Comparison of ENCODE assay signal across 24 cellular contexts in the genomic region with DNA sequence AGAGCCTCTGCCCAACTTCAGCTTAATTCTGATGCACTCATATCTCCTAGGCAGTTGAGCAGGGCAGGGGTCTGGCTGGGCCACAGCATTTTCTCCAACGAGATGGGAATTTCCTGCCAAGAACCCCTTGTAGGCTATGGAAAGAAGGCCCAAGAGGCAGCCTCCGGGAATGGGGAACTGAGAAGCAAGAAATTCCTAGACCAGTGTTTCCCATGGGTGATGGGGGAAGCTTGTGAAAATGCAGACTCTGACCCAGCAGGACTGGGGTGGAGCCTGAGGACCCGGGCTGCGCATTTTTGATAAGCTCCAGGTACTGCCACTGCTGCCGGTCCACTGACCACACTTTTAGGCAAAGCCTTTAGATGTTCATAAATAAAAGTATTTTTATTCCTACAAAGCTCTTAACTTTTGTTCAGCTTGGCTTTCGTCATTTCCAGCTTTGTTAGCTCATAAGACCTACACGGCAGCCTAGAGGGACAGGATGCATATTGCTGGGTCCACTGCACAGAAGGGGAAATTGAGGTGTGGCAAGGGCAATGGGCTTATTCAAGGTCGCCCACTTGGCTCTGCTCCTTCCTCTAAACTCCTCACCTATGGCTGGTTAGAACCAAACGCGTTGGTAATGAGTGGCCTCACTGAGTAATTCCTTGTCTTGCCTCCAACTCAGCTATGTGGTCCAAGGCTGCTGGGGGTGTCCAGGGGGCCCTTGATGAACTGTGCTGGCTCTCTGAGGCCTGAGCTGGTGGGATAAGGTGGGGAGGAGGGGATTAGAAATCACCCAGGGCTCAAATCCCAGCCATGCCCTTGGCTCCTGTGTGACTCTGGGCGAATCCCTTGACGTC. TPM values are rescaled to one million over a fixed set of nuclear protein-coding genes. Genes with fewer than 3 reads are reported as not detected.
A peak's percentile ranks its signal among the peaks of the same experiment; 100 is the strongest.
DNase-seq lines count a peak whose midpoint lies in the region; ATAC-seq and TF ChIP-seq lines count a peak whose summit lies in the region.
"Had no signal": no experiment of that assay in that cellular context is flagged by ENCODE, and none has a peak within 500 bp of the region (broad histone marks: within the 10 kb centered on the region; RNA-seq: fewer than 3 reads in every experiment).

No MANE protein-coding gene starts in this region.

- no peak overlapping the region for H3K4me3 Mint-ChIP-seq in stimulated activated naive B cell treated with anti-CD40 and anti-IgM and Interleukin-4, amounts not matched to agents 10 μg/mL and 1 μg/mL and 100 μg/mL, for 72 hours
- H3K4me3 Mint-ChIP-seq: neural progenitor cell; T-helper 1 cell treated with Interleukin-12 subunit alpha and Interleukin-12 subunit beta and Interleukin-4 antibody, amounts not matched to agents 30 μg/mL and 1 μg/mL, for 36 hours had no signal

- H3K18ac ChIP-seq in mesenchymal stem cell (ENCODE audit: low read depth in 1 of 2, low read length in 2 of 2): no peak overlapping the region

- 93% methylated on average over 12 of the region's 12 CpGs for WGBS in mesenchymal stem cell
- WGBS in spleen, 5 donors: 63 to 76% (median 68%) methylated on average over 12 of the region's 12 CpGs

- peak overlapping the region in 1 of 2 experiments; percentile 16 for H3K4ac ChIP-seq in mesenchymal stem cell (ENCODE audit: low read depth in 1 of 2, low read length in 2 of 2)

- no peak overlapping the region for H3K14ac ChIP-seq in mesenchymal stem cell (ENCODE audit: low read length in 2 of 2)

- H4K8ac ChIP-seq in mesenchymal stem cell (ENCODE audit: low read length): no peak overlapping the region

- no peaks in the 10 kb centered on the region for H3K9me3 Mint-ChIP-seq in stimulated activated naive B cell treated with anti-CD40 and anti-IgM and Interleukin-4, amounts not matched to agents 10 μg/mL and 1 μg/mL and 100 μg/mL, for 72 hours
- H3K9me3 Mint-ChIP-seq: activated naive CD4-positive, alpha-beta T cell treated with anti-CD3 and anti-CD28 coated beads, Interleukin-2, amount 50 U/mL, for 72 hours; activated T-helper 2 cell treated with anti-CD3 and anti-CD28 coated beads, Interferon-gamma antibody, Interleukin-2, Interleukin-4, amounts not matched to agents 10 μg/mL and 5 μg/mL and 100 μg/mL, durations not matched to agents 14 hours and 24 hours and 36 hours; neural progenitor cell; T-helper 1 cell treated with Interleukin-12 subunit alpha and Interleukin-12 subunit beta and Interleukin-4 antibody, amounts not matched to agents 30 μg/mL and 1 μg/mL, for 36 hours had no signal

- no peak for TF ChIP-seq POLR2A in spleen (IDR thresholded peaks at IDR 0.05)

- H3K27me3 ChIP-seq in mesenchymal stem cell (ENCODE audit: control insufficient read depth in 1 of 2, insufficient read depth in 1 of 2, low read length in 2 of 2): no peaks in the 10 kb centered on the region
- no peaks in the 10 kb centered on the region for H3K27me3 ChIP-seq in spleen (replicated peaks in 1 of 7)
- no peaks in the 10 kb centered on the region for H3K27me3 ChIP-seq in MM.1S (replicated peaks; ENCODE audit: insufficient read depth, low read length)
- H3K27me3 ChIP-seq: ascending aorta, neural progenitor cell, upper lobe of left lung had no signal

- H2BK15ac ChIP-seq in mesenchymal stem cell (ENCODE audit: low read depth, poor library complexity, severe bottlenecking): no peak overlapping the region

- no peak overlapping the region for H2AK5ac ChIP-seq in mesenchymal stem cell (ENCODE audit: low read length, severe bottlenecking)

- no peak overlapping the region for H3K23ac ChIP-seq in mesenchymal stem cell (ENCODE audit: low read length in 2 of 2)

- H3K4me2 ChIP-seq in mesenchymal stem cell (ENCODE audit: low read length, poor library complexity, severe bottlenecking): no peak overlapping the region
- H3K4me2 ChIP-seq in MM.1S (ENCODE audit: low read depth, low read length): no peak overlapping the region
- H3K4me2 ChIP-seq: neural progenitor cell, SK-N-SH had no signal

- H3K27ac Mint-ChIP-seq in stimulated activated naive B cell treated with anti-CD40 and anti-IgM and Interleukin-4, amounts not matched to agents 10 μg/mL and 1 μg/mL and 100 μg/mL, for 72 hours: no peak overlapping the region
- H3K27ac Mint-ChIP-seq: activated naive CD4-positive, alpha-beta T cell treated with anti-CD3 and anti-CD28 coated beads, Interleukin-2, amount 50 U/mL, for 72 hours; activated T-helper 2 cell treated with anti-CD3 and anti-CD28 coated beads, Interferon-gamma antibody, Interleukin-2, Interleukin-4, amounts not matched to agents 10 μg/mL and 5 μg/mL and 100 μg/mL, durations not matched to agents 14 hours and 24 hours and 36 hours; neural progenitor cell; T-helper 1 cell treated with Interleukin-12 subunit alpha and Interleukin-12 subunit beta and Interleukin-4 antibody, amounts not matched to agents 30 μg/mL and 1 μg/mL, for 36 hours had no signal

- H2BK12ac ChIP-seq in mesenchymal stem cell (ENCODE audit: low read length in 2 of 2): no peak overlapping the region

- peaks cover 11 to 18% of the 10 kb centered on the region in 2 donors for H3K4me1 Mint-ChIP-seq in stimulated activated naive B cell treated with anti-CD40 and anti-IgM and Interleukin-4, amounts not matched to agents 10 μg/mL and 1 μg/mL and 100 μg/mL, for 72 hours

- no peaks in the 10 kb centered on the region for H3K36me3 Mint-ChIP-seq in stimulated activated naive B cell treated with anti-CD40 and anti-IgM and Interleukin-4, amounts not matched to agents 10 μg/mL and 1 μg/mL and 100 μg/mL, for 72 hours
- H3K36me3 Mint-ChIP-seq: activated naive CD4-positive, alpha-beta T cell treated with anti-CD3 and anti-CD28 coated beads, Interleukin-2, amount 50 U/mL, for 72 hours; neural progenitor cell had no signal

- no peaks in the 10 kb centered on the region for H4K20me1 ChIP-seq in MM.1S (ENCODE audit: insufficient read depth, low read length)

- H3K4me3 ChIP-seq in mesenchymal stem cell (ENCODE audit: insufficient read depth in 1 of 2, low read depth in 1 of 2, low read length in 2 of 2): no peak overlapping the region
- H3K4me3 ChIP-seq in spleen: no peak overlapping the region
- H3K4me3 ChIP-seq in MM.1S (ENCODE audit: low read length): no peak overlapping the region
- H3K4me3 ChIP-seq: ascending aorta, GM12878, lung, neural progenitor cell, upper lobe of left lung had no signal

- H3K9ac ChIP-seq in mesenchymal stem cell (ENCODE audit: low read length) (peak overlapping the region; percentile 22), MM.1S (ENCODE audit: low read length) (no peak overlapping the region)
- H3K9ac ChIP-seq: neural progenitor cell, SK-N-SH had no signal

- intact Hi-C loops in spleen (cut with DNase I; ENCODE audit: low total_unique reads): no loop called here

- H3K27ac ChIP-seq in caudate nucleus (ENCODE audit: low read depth, low read length) (peak overlapping the region; percentile 91), mesenchymal stem cell (ENCODE audit: low read length, poor library complexity, severe bottlenecking) (no peak overlapping the region), spleen (peak overlapping the region in 3 of 8 donors; percentile 18 to 33 (median 27)), MM.1S (ENCODE audit: low read length) (no peak overlapping the region)
- H3K27ac ChIP-seq: ascending aorta, HL-60, neural progenitor cell, upper lobe of left lung had no signal

- H3K27me3 Mint-ChIP-seq in stimulated activated naive B cell treated with anti-CD40 and anti-IgM and Interleukin-4, amounts not matched to agents 10 μg/mL and 1 μg/mL and 100 μg/mL, for 72 hours: no peaks in the 10 kb centered on the region

- H3K4me1 ChIP-seq in mesenchymal stem cell (ENCODE audit: control insufficient read depth, insufficient read depth, low read depth, low read length) (peaks cover 19% of the 10 kb centered on the region), spleen (peaks cover 0 to 62% (median 19%) of the 10 kb centered on the region in 6 donors), MM.1S (ENCODE audit: low read length) (peaks cover 16% of the 10 kb centered on the region)

- peak overlapping the region; percentile 28 for H4K91ac ChIP-seq in mesenchymal stem cell (ENCODE audit: low read length)

- no peak for TF ChIP-seq CTCF in spleen (IDR thresholded peaks at IDR 0.05 in 8 of 11, conservative IDR thresholded peaks at IDR 0.05 in 3 of 11)
- no peak for TF ChIP-seq CTCF in MM.1S (IDR thresholded peaks at IDR 0.05; ENCODE audit: low read length)

- DNase-seq in CD1c-positive myeloid dendritic cell (ENCODE audit: extremely low spot score): peak; percentile 42
- no peak for DNase-seq in caudate nucleus (lab: John Stamatoyannopoulos, UW)
- DNase-seq in mesenchymal stem cell: no peak
- peak; percentile 56 for DNase-seq in spleen
- DNase-seq in stimulated activated naive B cell treated with anti-CD40 and anti-IgM and Interleukin-4, amounts not matched to agents 10 μg/mL and 1 μg/mL and 100 μg/mL, for 72 hours: no peak
- no peak for DNase-seq in MM.1S
- DNase-seq: activated CD4-positive, alpha-beta T cell treated with anti-CD3 and anti-CD28 coated beads, Interleukin-2, amount 50 U/mL, for 48 hours; activated CD8-positive, alpha-beta memory T cell treated with anti-CD3 and anti-CD28 coated beads, Interleukin-2, amount 50 U/mL, for 4 hours; C1 segment of cervical spinal cord; EL; NCI-H1694; NCI-H446 treated with DMSO at 0.1 percent for 48 hours; SK-N-SH; upper lobe of left lung had no signal

- H3K79me2 ChIP-seq in MM.1S (ENCODE audit: low read length): no peaks in the 10 kb centered on the region

- H2AFZ ChIP-seq in mesenchymal stem cell (ENCODE audit: low read depth, low read length) (no peak overlapping the region), MM.1S (ENCODE audit: low read length) (no peak overlapping the region)
- H2AFZ ChIP-seq: neural progenitor cell had no signal

- H2BK5ac ChIP-seq in mesenchymal stem cell (ENCODE audit: low read depth, low read length, poor library complexity, severe bottlenecking): no peak overlapping the region

- H3F3A ChIP-seq in MM.1S (ENCODE audit: insufficient read depth, low read length): no peaks in the 10 kb centered on the region

- H3K36me3 ChIP-seq in mesenchymal stem cell (ENCODE audit: control insufficient read depth in 1 of 2, insufficient read depth in 2 of 2, low read depth in 1 of 2, low read length in 2 of 2) (peaks cover 54 to 81% of the 10 kb centered on the region in 2 experiments), spleen (peaks cover 0 to 17% (median 0%) of the 10 kb centered on the region in 6 donors), MM.1S (replicated peaks; ENCODE audit: insufficient read depth, low read length) (no peaks in the 10 kb centered on the region)
- H3K36me3 ChIP-seq: neural progenitor cell had no signal

- H3K9me3 ChIP-seq in mesenchymal stem cell (ENCODE audit: control insufficient read depth, low read length) (no peaks in the 10 kb centered on the region), spleen (no peaks in the 10 kb centered on the region), MM.1S (replicated peaks; ENCODE audit: insufficient read depth, low read length) (no peaks in the 10 kb centered on the region)
- H3K9me3 ChIP-seq: ascending aorta, SK-N-SH, upper lobe of left lung had no signal

- H3K79me1 ChIP-seq in mesenchymal stem cell (replicated peaks; ENCODE audit: low read length, poor library complexity, severe bottlenecking): peaks cover 59% of the 10 kb centered on the region

- no peaks in the 10 kb centered on the region for H3K9me2 ChIP-seq in MM.1S (replicated peaks; ENCODE audit: insufficient read depth, low read length)
- H3K9me2 ChIP-seq: SK-N-SH had no signal

- no peak for ATAC-seq in stimulated activated naive B cell treated with anti-CD40 and anti-IgM and Interleukin-4, amounts not matched to agents 10 μg/mL and 1 μg/mL and 100 μg/mL, for 72 hours (replicated peaks)
- no peak for ATAC-seq in HG03097 (IDR thresholded peaks at IDR 0.05; ENCODE audit: low FRiP score, unreplicated experiment)
- ATAC-seq: activated CD4-positive, CD25-positive, alpha-beta regulatory T cell treated with anti-CD3 and anti-CD28 coated beads, Interleukin-2, amount 50 U/mL, for 24 hours; activated naive CD4-positive, alpha-beta T cell treated with anti-CD3 and anti-CD28 coated beads, Interleukin-2, amount 50 U/mL, for 72 hours; GM12878 had no signal

- H2BK120ac ChIP-seq in mesenchymal stem cell (ENCODE audit: low read depth, low read length): no peak overlapping the region

RNA-seq across cellular contexts. Expression of gene ZCCHC24, which starts 29.5 kb away (rescaled TPM):
- polyA plus RNA-seq in mesenchymal stem cell (2013, experiment 1 of 2): 47.4 TPM
- polyA plus RNA-seq in mesenchymal stem cell (2013, experiment 2 of 2): 49.0 TPM
- 10 to 100 TPM; 12.6 to 34.1 (median 27.1) TPM for total RNA-seq in spleen
- 10 to 100 TPM in 1 of 3 donors, 1 to 10 TPM in 2; 4.9 to 11.8 (median 5.8) TPM for polyA plus RNA-seq in spleen

Comparison
In these comparisons a context has a peak if more than half of its experiments do, and no peak if none do; other contexts are left out.
1. DNase-seq: peak in CD1c-positive myeloid dendritic cell (single experiment) and spleen (single experiment); none in caudate nucleus (0 of 61), mesenchymal stem cell (single experiment), stimulated activated naive B cell treated with anti-CD40 and anti-IgM and Interleukin-4, amounts not matched to agents 10 μg/mL and 1 μg/mL and 100 μg/mL, for 72 hours (single experiment) and MM.1S (single experiment).